26 cellular contexts compared by ENCODE assay signal in the genomic region with DNA sequence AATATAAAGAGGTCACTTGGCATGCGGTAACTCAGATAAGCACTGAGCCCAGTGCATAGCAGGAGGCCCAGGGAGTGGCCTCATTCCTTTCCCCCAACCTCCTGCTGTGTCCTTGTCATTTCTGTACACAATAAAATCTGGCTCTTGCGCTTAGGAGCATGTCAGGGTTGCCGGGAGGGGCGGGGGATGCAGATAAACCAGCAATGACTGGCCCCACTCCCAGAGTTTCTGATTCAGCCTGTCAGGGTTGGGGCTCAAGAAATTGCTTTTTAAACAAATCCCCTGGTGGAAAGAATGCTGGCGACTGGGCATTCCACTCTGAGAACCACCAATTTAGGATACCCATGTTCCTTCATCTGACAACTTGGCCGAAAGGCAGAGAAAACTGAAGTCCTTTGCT.
DNase-seq lines count a peak whose midpoint lies in the region; ATAC-seq and TF ChIP-seq lines count a peak whose summit lies in the region.
"Had no signal": no experiment of that assay in that cellular context is flagged by ENCODE, and none has a peak within 500 bp of the region (broad histone marks: within the 10 kb centered on the region; RNA-seq: fewer than 3 reads in every experiment).

No MANE protein-coding gene starts in this region.

- peak overlapping the region; percentile 5 for H3K4me2 ChIP-seq in hepatocyte

- WGBS in hepatocyte (ENCODE audit: low lambda C conversion rate, missing lambda C conversion rate) = 28% methylated on average over 6 of the region's 6 CpGs

- peak; percentile 11 for DNase-seq in DMS 273 (lab: John Stamatoyannopoulos, UW; ENCODE audit: unreplicated experiment)
- DNase-seq in DMS 273 treated with DMSO at 0.1 percent for 48 hours (lab: John Stamatoyannopoulos, UW) = no peak
- peak; percentile 26 for DNase-seq in NCI-H345 treated with DMSO at 0.1 percent for 48 hours (lab: John Stamatoyannopoulos, UW; ENCODE audit: unreplicated experiment)
- DNase-seq in hepatocyte (ENCODE audit: low spot score) = peak; percentile 52
- no peak for DNase-seq in progenitor cell of endocrine pancreas (ENCODE audit: low spot score, unreplicated experiment)
- DNase-seq in NCI-H774 (lab: John Stamatoyannopoulos, UW) = no peak
- DNase-seq in SKM-1 treated with dmso at 0.1 percent for 144 hours (lab: John Stamatoyannopoulos, UW; ENCODE audit: unreplicated experiment) = no peak
- DNase-seq: activated CD4-positive, alpha-beta T cell treated with anti-CD3 and anti-CD28 coated beads, Interleukin-2, amount 50 U/mL, for 4 hours; activated effector memory CD4-positive, alpha-beta T cell treated with anti-CD3 and anti-CD28 coated beads, Interleukin-2, amount 50 U/mL, for 16 hours; COR-L47; EL; HFFc6; kidney; naive thymus-derived CD8-positive, alpha-beta T cell; NCI-H187 treated with DMSO at 0.1 percent for 48 hours; NCI-H226; NK-92 treated with Interleukin-12 subunit alpha and Interleukin-12 subunit beta, amount 100 ng/mL, for 24 hours; Peyer's patch; posterior cingulate gyrus; stimulated activated naive CD4-positive, alpha-beta T cell treated with Interleukin-2 at 50 U/mL for 16 hours; T-helper 17 cell; WERI-Rb-1 had no signal

- H3K27ac Mint-ChIP-seq in progenitor cell of endocrine pancreas = peak overlapping the region; percentile 86
- H3K27ac Mint-ChIP-seq: B cell; HFFc6; naive thymus-derived CD8-positive, alpha-beta T cell; T-helper 17 cell had no signal

- peak overlapping the region; percentile 72 for H3K27ac ChIP-seq in hepatocyte
- H3K27ac ChIP-seq: 22Rv1, Peyer's patch, thyroid gland, WERI-Rb-1 had no signal

- no peaks in the 10 kb centered on the region for H4K20me1 ChIP-seq in hepatocyte (ENCODE audit: insufficient read depth, poor library complexity, severe bottlenecking)

- H3K4me1 ChIP-seq in hepatocyte (ENCODE audit: insufficient read depth) = peaks cover 37% of the 10 kb centered on the region
- H3K4me1 ChIP-seq: Peyer's patch had no signal

- H3K9me3 Mint-ChIP-seq in progenitor cell of endocrine pancreas (ENCODE audit: low read depth) = no peaks in the 10 kb centered on the region
- H3K9me3 Mint-ChIP-seq: naive thymus-derived CD8-positive, alpha-beta T cell had no signal

- H3K4me3 ChIP-seq in hepatocyte = no peak overlapping the region
- H3K4me3 ChIP-seq: Peyer's patch, thyroid gland had no signal

- peaks cover 33% of the 10 kb centered on the region for H3K4me1 Mint-ChIP-seq in progenitor cell of endocrine pancreas (ENCODE audit: low read depth)
- H3K4me1 Mint-ChIP-seq: B cell, T-helper 17 cell had no signal

- TF ChIP-seq CTCF in hepatocyte (IDR thresholded peaks at IDR 0.05; ENCODE audit: poor library complexity) (peak; percentile 3), progenitor cell of endocrine pancreas (IDR thresholded peaks at IDR 0.05; ENCODE audit: unreplicated experiment) (peak; percentile 44)

- ATAC-seq in HG03135 (IDR thresholded peaks at IDR 0.05; ENCODE audit: unreplicated experiment) = no peak
- ATAC-seq: naive thymus-derived CD8-positive, alpha-beta T cell; T-helper 17 cell had no signal

- no peaks in the 10 kb centered on the region for H3K36me3 ChIP-seq in hepatocyte (replicated peaks; ENCODE audit: insufficient read depth, low read depth)
- H3K36me3 ChIP-seq: Peyer's patch, thyroid gland, WERI-Rb-1 had no signal

- H3K27me3 Mint-ChIP-seq in progenitor cell of endocrine pancreas = peaks cover 3% of the 10 kb centered on the region
- H3K27me3 Mint-ChIP-seq: B cell had no signal

- H3K9me3 ChIP-seq in hepatocyte (ENCODE audit: low read depth) = no peaks in the 10 kb centered on the region
- H3K9me3 ChIP-seq: Peyer's patch, thyroid gland had no signal

- no peaks in the 10 kb centered on the region for H3K27me3 ChIP-seq in hepatocyte
- H3K27me3 ChIP-seq: Peyer's patch, thyroid gland had no signal

- H2AFZ ChIP-seq in hepatocyte = no peak overlapping the region

- H3K4me3 Mint-ChIP-seq in progenitor cell of endocrine pancreas (ENCODE audit: low read depth) = peak overlapping the region; percentile 38
- H3K4me3 Mint-ChIP-seq: B cell; HFFc6; naive thymus-derived CD8-positive, alpha-beta T cell; T-helper 17 cell had no signal

- no peaks in the 10 kb centered on the region for H3K79me2 ChIP-seq in hepatocyte

- H3K9me2 ChIP-seq in hepatocyte (replicated peaks; ENCODE audit: insufficient read depth) = no peaks in the 10 kb centered on the region

- no peaks in the 10 kb centered on the region for H3K36me3 Mint-ChIP-seq in progenitor cell of endocrine pancreas (ENCODE audit: insufficient read depth)
- H3K36me3 Mint-ChIP-seq: naive thymus-derived CD8-positive, alpha-beta T cell had no signal

Comparison
In these comparisons a context has a peak if more than half of its experiments do, and no peak if none do; other contexts are left out.
1. DNase-seq: peak in DMS 273 (single experiment), NCI-H345 treated with DMSO at 0.1 percent for 48 hours (single experiment) and hepatocyte (single experiment); none in DMS 273 treated with DMSO at 0.1 percent for 48 hours (single experiment), progenitor cell of endocrine pancreas (single experiment), NCI-H774 (single experiment) and SKM-1 treated with dmso at 0.1 percent for 144 hours (single experiment).